9 cellular contexts compared by ENCODE assay signal in the genomic region with DNA sequence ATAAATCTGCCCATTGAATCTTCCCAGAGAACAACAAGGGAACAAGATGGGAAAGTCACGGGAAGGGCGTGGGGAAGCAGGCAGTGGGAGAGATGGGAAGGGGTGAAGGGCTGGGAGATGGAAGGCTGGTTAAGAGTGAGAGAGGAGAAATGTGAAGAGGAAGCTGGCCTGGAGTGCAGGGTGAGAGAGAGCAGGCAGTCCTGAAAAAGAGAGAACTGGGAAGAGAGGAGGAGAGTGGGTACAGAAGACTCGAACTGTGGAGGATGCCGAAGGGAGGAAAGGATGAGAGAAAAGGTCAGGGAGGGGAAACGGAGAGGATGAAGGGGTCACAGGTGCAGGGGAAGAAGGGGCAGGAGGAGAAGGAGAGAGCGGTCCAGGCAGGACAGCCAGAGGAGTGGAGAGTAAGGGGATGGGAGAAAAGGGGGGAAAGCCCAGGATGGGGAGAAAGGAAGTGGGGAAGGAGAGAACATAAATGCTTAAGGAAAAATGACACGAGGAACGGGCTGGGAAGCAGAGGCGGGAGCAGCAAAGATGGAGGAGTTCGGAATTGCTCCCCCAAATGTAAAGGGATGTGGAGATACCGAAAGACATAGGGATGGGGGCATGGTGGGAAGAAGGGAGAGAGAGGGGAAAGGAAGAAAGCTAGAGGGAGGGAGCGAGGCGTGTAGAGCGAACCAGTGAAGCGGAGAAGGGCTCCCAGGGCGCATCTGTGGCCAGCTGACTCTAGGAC. TPM values are rescaled to one million over a fixed set of nuclear protein-coding genes. Genes with fewer than 3 reads are reported as not detected.
A peak's percentile ranks its signal among the peaks of the same experiment; 100 is the strongest.
DNase-seq lines count a peak whose midpoint lies in the region; ATAC-seq and TF ChIP-seq lines count a peak whose summit lies in the region.
"Had no signal": no experiment of that assay in that cellular context is flagged by ENCODE, and none has a peak within 500 bp of the region (broad histone marks: within the 10 kb centered on the region; RNA-seq: fewer than 3 reads in every experiment).

No MANE protein-coding gene starts in this region.

- H3K27me3 Mint-ChIP-seq in natural killer cell treated with Interleukin-12 subunit alpha and Interleukin-12 subunit beta and Interleukin-15 and Interleukin-18, amount 100 ng/mL, for 72 hours, result peaks cover 52 to 61% of the 10 kb centered on the region in 2 donors

- peak overlapping the region; percentile 48 for H3K4me3 ChIP-seq in AG09309 (ENCODE audit: control insufficient read depth, low read depth, low read length)
- peak overlapping the region; percentile 42; the same call in 1 of the 2 replicates for H3K4me3 ChIP-seq in HFF-Myc (replicated peaks; ENCODE audit: low read depth, low read length)
- H3K4me3 ChIP-seq in colonic mucosa, result peak overlapping the region; percentile 42
- H3K4me3 ChIP-seq in lower leg skin (ENCODE audit: low read depth, poor library complexity, severe bottlenecking), result no peak overlapping the region

- 20 to 24% methylated on average over 16 of the region's 16 CpGs for WGBS in lower leg skin, 2 donors

- H3K9me3 ChIP-seq in colonic mucosa, result no peaks in the 10 kb centered on the region

- H3K4me3 Mint-ChIP-seq in natural killer cell treated with Interleukin-12 subunit alpha and Interleukin-12 subunit beta and Interleukin-15 and Interleukin-18, amount 100 ng/mL, for 72 hours, result peak overlapping the region; percentile 61

- TF ChIP-seq CTCF in AG09309 (IDR thresholded peaks at IDR 0.05; ENCODE audit: control insufficient read depth, insufficient read depth, low read depth, low read length, missing control alignments) (no peak), HFF-Myc (IDR thresholded peaks at IDR 0.05; ENCODE audit: low read depth, low read length, missing control alignments) (no peak), colonic mucosa (IDR thresholded peaks at IDR 0.05) (no peak), lower leg skin (IDR thresholded peaks at IDR 0.05) (no peak)

- peaks cover 28% of the 10 kb centered on the region for H3K27me3 ChIP-seq in colonic mucosa

- H3K36me3 ChIP-seq in colonic mucosa, result no peaks in the 10 kb centered on the region

- no peak overlapping the region for H3K27ac ChIP-seq in colonic mucosa

- ATAC-seq in natural killer cell treated with Interleukin-12 subunit alpha and Interleukin-12 subunit beta and Interleukin-15 and Interleukin-18, amount 100 ng/mL, for 72 hours, result no peak
- ATAC-seq in GM18505 (IDR thresholded peaks at IDR 0.05; ENCODE audit: unreplicated experiment) (no peak), GM21717 (IDR thresholded peaks at IDR 0.05; ENCODE audit: unreplicated experiment) (no peak)

- no peak for DNase-seq in AG09309 (ENCODE audit: low read depth)
- no peak for DNase-seq in HFF-Myc (ENCODE audit: extremely low read depth, low read depth)
- no peak for DNase-seq in colonic mucosa
- no peak for DNase-seq in natural killer cell treated with Interleukin-12 subunit alpha and Interleukin-12 subunit beta and Interleukin-15 and Interleukin-18, amount 100 ng/mL, for 72 hours (ENCODE audit: low spot score)
- no peak for DNase-seq in lower leg skin (ENCODE audit: low spot score in 2 of 2)
- DNase-seq in AG20443 (ENCODE audit: low spot score), result no peak
- DNase-seq: NCI-H2081 had no signal

- no peaks in the 10 kb centered on the region for H3K9me3 Mint-ChIP-seq in natural killer cell treated with Interleukin-12 subunit alpha and Interleukin-12 subunit beta and Interleukin-15 and Interleukin-18, amount 100 ng/mL, for 72 hours

- TF ChIP-seq POLR2A in GM18505 (IDR thresholded peaks at IDR 0.05; ENCODE audit: borderline replicate concordance, extremely low read depth, insufficient read depth, insufficient read length), result no peak
- TF ChIP-seq POLR2A in lower leg skin (IDR thresholded peaks at IDR 0.05), result no peak

- peaks cover 3% of the 10 kb centered on the region for H3K4me1 ChIP-seq in colonic mucosa

- H3K4me1 Mint-ChIP-seq in natural killer cell treated with Interleukin-12 subunit alpha and Interleukin-12 subunit beta and Interleukin-15 and Interleukin-18, amount 100 ng/mL, for 72 hours (ENCODE audit: low read depth in 2 of 2), result peaks cover 8 to 9% of the 10 kb centered on the region in 2 donors

- intact Hi-C loops in colonic mucosa (cut with DNase I), result no loop called here
- intact Hi-C loops in lower leg skin (cut with DNase I; ENCODE audit: low total_unique reads), result no loop called here

- no peak overlapping the region for H3K9ac ChIP-seq in colonic mucosa (ENCODE audit: low read depth in 2 of 2, low read length in 2 of 2)

- H3K36me3 Mint-ChIP-seq in natural killer cell treated with Interleukin-12 subunit alpha and Interleukin-12 subunit beta and Interleukin-15 and Interleukin-18, amount 100 ng/mL, for 72 hours, result peaks cover 7% of the 10 kb centered on the region

- H3K27ac Mint-ChIP-seq in natural killer cell treated with Interleukin-12 subunit alpha and Interleukin-12 subunit beta and Interleukin-15 and Interleukin-18, amount 100 ng/mL, for 72 hours, result peak overlapping the region in 1 of 2 donors; percentile 21

RNA-seq across cellular contexts. Expression of a gene that starts 1.2 kb away (rescaled TPM):
- total RNA-seq in colonic mucosa, result 1 to 10 TPM in 1 of 2 donors, under 1 TPM in 1; 0.44 to 1.2 TPM
- under 1 TPM in 1 of 2 donors, not detected in 1; 0.17 TPM for total RNA-seq in natural killer cell treated with Interleukin-12 subunit alpha and Interleukin-12 subunit beta and Interleukin-15 and Interleukin-18, amount 100 ng/mL, for 72 hours
- not detected for total RNA-seq in lower leg skin

RNA-seq across cellular contexts. Expression of a gene that starts 10.2 kb away (rescaled TPM):
- total RNA-seq in colonic mucosa (10 to 100 TPM; 50.0 to 53.6 TPM), lower leg skin (10 to 100 TPM; 22.7 to 79.9 (median 33.7) TPM)
- total RNA-seq in natural killer cell treated with Interleukin-12 subunit alpha and Interleukin-12 subunit beta and Interleukin-15 and Interleukin-18, amount 100 ng/mL, for 72 hours, result 10 to 100 TPM; 81.1 to 90.0 TPM

RNA-seq across cellular contexts. Expression of a gene that starts 24.4 kb away (rescaled TPM):
- total RNA-seq in colonic mucosa (10 to 100 TPM; 33.3 to 47.6 TPM), lower leg skin (10 to 100 TPM; 46.3 to 64.6 (median 56.6) TPM)
- 10 to 100 TPM; 49.6 to 60.6 TPM for total RNA-seq in natural killer cell treated with Interleukin-12 subunit alpha and Interleukin-12 subunit beta and Interleukin-15 and Interleukin-18, amount 100 ng/mL, for 72 hours

RNA-seq across cellular contexts. Expression of a gene that starts 36.5 kb away (rescaled TPM):
- total RNA-seq in colonic mucosa, result 10 to 100 TPM; 20.0 to 33.8 TPM
- 10 to 100 TPM; 13.0 to 16.7 TPM for total RNA-seq in natural killer cell treated with Interleukin-12 subunit alpha and Interleukin-12 subunit beta and Interleukin-15 and Interleukin-18, amount 100 ng/mL, for 72 hours
- total RNA-seq in lower leg skin, result 10 to 100 TPM; 40.8 to 63.6 (median 56.0) TPM

RNA-seq across cellular contexts. Expression of a gene that starts 52.2 kb away (rescaled TPM):
- 1 to 10 TPM; 1.6 to 1.9 TPM for total RNA-seq in colonic mucosa
- 1 to 10 TPM in 1 of 2 donors, under 1 TPM in 1; 0.98 to 2.1 TPM for total RNA-seq in natural killer cell treated with Interleukin-12 subunit alpha and Interleukin-12 subunit beta and Interleukin-15 and Interleukin-18, amount 100 ng/mL, for 72 hours
- total RNA-seq in lower leg skin, result 1 to 10 TPM in 2 of 4 donors, under 1 TPM in 2; 0.42 to 8.6 (median 0.76) TPM
